22 cellular contexts compared by ENCODE assay signal in the genomic region with DNA sequence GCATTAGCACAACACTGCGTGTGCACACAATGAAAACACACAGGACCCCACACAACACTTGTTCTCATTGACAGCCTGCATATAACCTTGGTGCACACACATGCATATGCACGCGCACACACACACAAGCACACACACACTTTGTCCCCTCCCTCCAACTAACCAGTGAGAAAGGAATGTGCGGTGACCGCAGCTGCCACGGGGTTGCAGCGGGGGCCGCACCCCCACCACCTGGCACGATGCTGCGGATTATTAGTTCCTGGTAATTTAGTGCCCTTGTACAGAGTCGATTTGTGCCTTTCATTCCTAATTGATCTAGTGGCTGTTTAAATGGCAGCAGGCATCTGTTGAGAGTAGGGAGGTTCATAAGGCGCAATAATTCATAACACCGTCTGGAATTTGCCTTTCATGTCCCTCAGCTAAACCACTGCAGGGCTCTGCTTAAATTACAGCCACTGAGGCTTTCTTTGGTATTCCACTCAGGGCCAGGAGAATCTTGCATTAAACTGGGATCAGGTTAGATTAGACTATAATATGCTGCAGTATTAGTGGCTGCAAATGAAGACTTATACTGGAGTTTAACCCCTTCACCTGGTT.
DNase-seq lines count a peak whose midpoint lies in the region; ATAC-seq and TF ChIP-seq lines count a peak whose summit lies in the region.
"Had no signal": no experiment of that assay in that cellular context is flagged by ENCODE, and none has a peak within 500 bp of the region (broad histone marks: within the 10 kb centered on the region; RNA-seq: fewer than 3 reads in every experiment).

No MANE protein-coding gene starts in this region.

- in situ Hi-C loops in mammary epithelial cell (cut with MboI; ENCODE audit: low sequenced_read_pairs in 2 of 2): no loop called here

- intact Hi-C loops in mammary epithelial cell (cut with micrococcal nuclease): no loop called here

- H4K20me1 ChIP-seq in mammary epithelial cell (ENCODE audit: insufficient read depth, low read length): no peaks in the 10 kb centered on the region

- WGBS in mammary epithelial cell (ENCODE audit: low coverage, missing lambda C conversion rate): 2% methylated on average over 13 of the region's 13 CpGs

- no peak for ATAC-seq in GM18873 (IDR thresholded peaks at IDR 0.05; ENCODE audit: low FRiP score, unreplicated experiment)
- ATAC-seq: HepG2; left lobe of liver; natural killer cell treated with Interleukin-12 subunit alpha and Interleukin-12 subunit beta and Interleukin-15 and Interleukin-18, amount 100 ng/mL, for 72 hours; WTC11 had no signal

- dilution Hi-C loops in mammary epithelial cell (cut with HindIII; ENCODE audit: low sequenced_read_pairs): no loop called here

- no peak overlapping the region for H3K4me2 ChIP-seq in mammary epithelial cell (ENCODE audit: insufficient read depth, low read depth, low read length)
- H3K4me2 ChIP-seq: SK-N-SH had no signal

- no peak overlapping the region for H2AFZ ChIP-seq in mammary epithelial cell (ENCODE audit: low read depth, low read length)

- peak overlapping the region; percentile 40 for H3K27ac ChIP-seq in WERI-Rb-1
- H3K27ac ChIP-seq in layer of hippocampus (ENCODE audit: low read depth, low read length): peak overlapping the region; percentile 31
- H3K27ac ChIP-seq in temporal lobe (ENCODE audit: low read depth, low read length): peak overlapping the region; percentile 69
- no peak overlapping the region for H3K27ac ChIP-seq in mammary epithelial cell (ENCODE audit: insufficient read depth, low read depth, low read length)
- H3K27ac ChIP-seq: 22Rv1, esophagus muscularis mucosa, stomach had no signal

- CTCF ChIA-PET in mammary epithelial cell (lab: Charles Lee; ENCODE audit: low non-redundant PET): no interaction called here

- no peaks in the 10 kb centered on the region for H3K4me1 ChIP-seq in mammary epithelial cell (ENCODE audit: insufficient read depth, low read length)

- H3K9ac ChIP-seq in mammary epithelial cell (ENCODE audit: insufficient read depth, low read length): no peak overlapping the region
- H3K9ac ChIP-seq: SK-N-SH had no signal

- H3K27me3 ChIP-seq in WERI-Rb-1 (ENCODE audit: insufficient read depth, low read depth, severe bottlenecking) (no peaks in the 10 kb centered on the region), layer of hippocampus (ENCODE audit: control insufficient read depth, insufficient read depth, low read length) (no peaks in the 10 kb centered on the region), mammary epithelial cell (ENCODE audit: insufficient read depth, low read length) (peaks cover 6% of the 10 kb centered on the region)
- H3K27me3 ChIP-seq: esophagus muscularis mucosa, stomach had no signal

- no peaks in the 10 kb centered on the region for H3K9me3 ChIP-seq in WERI-Rb-1 (ENCODE audit: severe bottlenecking)
- H3K9me3 ChIP-seq in mammary epithelial cell (replicated peaks; ENCODE audit: insufficient read depth, low read length): no peaks in the 10 kb centered on the region
- H3K9me3 ChIP-seq: esophagus muscularis mucosa, SK-N-SH, stomach had no signal

- H3K4me3 ChIP-seq in WERI-Rb-1 (ENCODE audit: low read depth, low read length): peak overlapping the region; percentile 14
- no peak overlapping the region for H3K4me3 ChIP-seq in mammary epithelial cell (replicated peaks in 1 of 3; ENCODE audit: insufficient read depth in 1 of 3, low read depth in 2 of 3, low read length in 3 of 3)
- H3K4me3 ChIP-seq: esophagus muscularis mucosa, stomach had no signal

- TF ChIP-seq CTCF in WERI-Rb-1 (IDR thresholded peaks at IDR 0.05; ENCODE audit: low read depth, low read length) (no peak), mammary epithelial cell (conservative IDR thresholded peaks at IDR 0.05 in 1 of 2, IDR thresholded peaks at IDR 0.05 in 1 of 2; ENCODE audit: extremely low read depth in 1 of 2, insufficient read depth in 1 of 2, low read depth in 1 of 2, low read length in 2 of 2) (no peak)

- DNase-seq in DMS 273 (lab: John Stamatoyannopoulos, UW; ENCODE audit: unreplicated experiment) (peak; percentile 48), DMS 273 treated with DMSO at 0.1 percent for 48 hours (lab: John Stamatoyannopoulos, UW) (no peak), WERI-Rb-1 (peak; percentile 48), OCI-M2 (lab: John Stamatoyannopoulos, UW; ENCODE audit: unreplicated experiment) (no peak), mammary epithelial cell (no peak)
- DNase-seq: activated CD4-positive, alpha-beta memory T cell treated with anti-CD3 and anti-CD28 coated beads for 36 hours; activated naive CD4-positive, alpha-beta T cell; effector memory CD4-positive, alpha-beta T cell; HCEC 1CT; midbrain; SK-N-SH; stimulated activated CD4-positive, alpha-beta T cell treated with anti-CD3 and anti-CD28 coated beads, Interleukin-4, amount 100 ng/mL, for 4 hours; stomach had no signal

- H3K36me3 ChIP-seq in WERI-Rb-1 (no peaks in the 10 kb centered on the region), mammary epithelial cell (ENCODE audit: insufficient read depth, low read length) (no peaks in the 10 kb centered on the region)
- H3K36me3 ChIP-seq: stomach had no signal

- no TSS peak for BruUV-seq in mammary epithelial cell (replicated peaks; lab: Mats Ljungman, UMichigan)

- H3K79me2 ChIP-seq in mammary epithelial cell (ENCODE audit: insufficient read depth, low read length): no peaks in the 10 kb centered on the region

Comparison
In these comparisons a context has a peak if more than half of its experiments do, and no peak if none do; other contexts are left out.
1. DNase-seq: peak in DMS 273 (single experiment) and WERI-Rb-1 (single experiment); none in DMS 273 treated with DMSO at 0.1 percent for 48 hours (single experiment), OCI-M2 (single experiment) and mammary epithelial cell (single experiment).